In the genomic region with DNA sequence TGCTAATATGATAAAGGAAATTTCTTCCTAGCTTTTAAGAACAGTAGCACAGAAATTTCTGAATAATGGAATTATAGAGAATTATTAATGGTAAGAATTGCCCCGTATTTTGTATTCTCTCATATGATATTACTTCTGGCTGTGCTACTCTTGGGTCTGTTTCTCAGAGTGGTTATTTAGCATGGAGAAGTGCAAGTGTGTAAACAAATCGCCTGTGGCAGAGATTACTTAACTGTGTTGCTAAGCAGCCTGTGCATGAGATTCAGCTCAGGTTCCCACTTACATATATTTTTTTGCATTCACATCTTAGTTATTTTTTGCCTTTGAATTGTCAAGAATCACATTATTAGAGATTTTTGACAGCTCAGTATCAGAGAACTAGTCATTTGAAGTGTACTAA, we compare ENCODE assay signal across 18 cellular contexts.
"Had no signal": no experiment of that assay in that cellular context is flagged by ENCODE, and none has a peak within 500 bp of the region (broad histone marks: within the 10 kb centered on the region; RNA-seq: fewer than 3 reads in every experiment).

No MANE protein-coding gene starts in this region.

- H3K36me3 ChIP-seq: brain microvascular endothelial cell had no signal

- H3K27ac ChIP-seq: brain microvascular endothelial cell, thyroid gland, vagina had no signal

- H3K4me3 ChIP-seq: thyroid gland, vagina had no signal

- DNase-seq: activated CD4-positive, alpha-beta memory T cell treated with anti-CD3 and anti-CD28 coated beads for 36 hours; activated CD4-positive, alpha-beta T cell treated with anti-CD3 and anti-CD28 coated beads for 1 hour; activated effector memory CD4-positive, alpha-beta T cell treated with anti-CD3 and anti-CD28 coated beads, Interleukin-2, amount 50 U/mL, for 16 hours; activated T-cell treated with anti-CD3 and anti-CD28 coated beads, Interleukin-2, amount 50 U/mL, for 4 hours; amygdala; brain microvascular endothelial cell; dermis blood vessel endothelial cell; immature natural killer cell; left cardiac atrium; mammary epithelial cell; natural killer cell; nucleus accumbens; right cardiac atrium; small intestine; thyroid gland had no signal

- ATAC-seq: activated T-cell treated with anti-CD3 and anti-CD28 coated beads, Interleukin-2, amount 50 U/mL, for 4 hours; esophagus mucosa; left cardiac atrium; natural killer cell; right cardiac atrium had no signal

- H3K9me3 ChIP-seq: thyroid gland, vagina had no signal

- H3K4me1 ChIP-seq: thyroid gland, vagina had no signal

- H3K4me3 Mint-ChIP-seq: activated CD4-positive, alpha-beta memory T cell treated with anti-CD3 and anti-CD28 coated beads for 36 hours; activated naive CD8-positive, alpha-beta T cell; activated T-cell treated with anti-CD3 and anti-CD28 coated beads, Interleukin-2, amount 50 U/mL, for 4 hours; immature natural killer cell; natural killer cell had no signal

- H3K27me3 ChIP-seq: brain microvascular endothelial cell, thyroid gland, vagina had no signal

- H3K27me3 Mint-ChIP-seq: activated CD4-positive, alpha-beta memory T cell treated with anti-CD3 and anti-CD28 coated beads for 36 hours; activated naive CD8-positive, alpha-beta T cell had no signal

- H3K27ac Mint-ChIP-seq: activated CD4-positive, alpha-beta memory T cell treated with anti-CD3 and anti-CD28 coated beads for 36 hours; activated naive CD8-positive, alpha-beta T cell; natural killer cell had no signal
